Comparison of ENCODE assay signal across 13 cellular contexts in genomic region chr17:74336307-74336706, GRCh38. TPM values are rescaled to one million over a fixed set of nuclear protein-coding genes. Genes with fewer than 3 reads are reported as not detected.
DNase-seq lines count a peak whose midpoint lies in the region; ATAC-seq and TF ChIP-seq lines count a peak whose summit lies in the region.
"Had no signal": no experiment of that assay in that cellular context is flagged by ENCODE, and none has a peak within 500 bp of the region (broad histone marks: within the 10 kb centered on the region; RNA-seq: fewer than 3 reads in every experiment).

No MANE protein-coding gene starts in this region.

- H3K4me1 Mint-ChIP-seq in CD4-positive, CD25-positive, alpha-beta regulatory T cell: no peaks in the 10 kb centered on the region
- no peaks in the 10 kb centered on the region for H3K4me1 Mint-ChIP-seq in T-helper 17 cell

- no peak for TF ChIP-seq CTCF in osteoblast (IDR thresholded peaks at IDR 0.05; ENCODE audit: extremely low read depth, low read depth, low read length)

- H2AFZ ChIP-seq in osteoblast (ENCODE audit: low read length): no peak overlapping the region

- peaks cover 13% of the 10 kb centered on the region for H3K27me3 Mint-ChIP-seq in CD4-positive, CD25-positive, alpha-beta regulatory T cell
- no peaks in the 10 kb centered on the region for H3K27me3 Mint-ChIP-seq in T-helper 17 cell

- no peaks in the 10 kb centered on the region for H3K9me3 Mint-ChIP-seq in CD4-positive, CD25-positive, alpha-beta regulatory T cell

- H3K79me2 ChIP-seq in osteoblast (ENCODE audit: insufficient read depth, low read length): no peaks in the 10 kb centered on the region

- H3K27ac ChIP-seq in CD4-positive, CD25-positive, alpha-beta regulatory T cell (ENCODE audit: insufficient read depth, low read length, poor library complexity, severe bottlenecking): no peak overlapping the region
- H3K27ac ChIP-seq in cingulate gyrus (ENCODE audit: low read depth, low read length): peak overlapping the region; percentile 95
- H3K27ac ChIP-seq in substantia nigra (ENCODE audit: low read depth, low read length, poor library complexity, severe bottlenecking): peak overlapping the region; percentile 97
- no peak overlapping the region for H3K27ac ChIP-seq in osteoblast (ENCODE audit: low read depth, low read length)
- H3K27ac ChIP-seq: BLaER1 had no signal

- H3K36me3 ChIP-seq in CD4-positive, CD25-positive, alpha-beta regulatory T cell (ENCODE audit: control insufficient read depth, insufficient read depth, low read length): no peaks in the 10 kb centered on the region
- no peaks in the 10 kb centered on the region for H3K36me3 ChIP-seq in osteoblast (ENCODE audit: insufficient read depth, low read length)
- H3K36me3 ChIP-seq: BLaER1 had no signal

- H4K20me1 ChIP-seq in osteoblast (ENCODE audit: insufficient read depth, low read length): no peaks in the 10 kb centered on the region
- H4K20me1 ChIP-seq: BLaER1 had no signal

- H3K27me3 ChIP-seq in CD4-positive, CD25-positive, alpha-beta regulatory T cell (ENCODE audit: control insufficient read depth, insufficient read depth, low read length): no peaks in the 10 kb centered on the region
- peaks cover 9% of the 10 kb centered on the region for H3K27me3 ChIP-seq in osteoblast (ENCODE audit: insufficient read depth, low read length)
- H3K27me3 ChIP-seq: BLaER1 had no signal

- peak overlapping the region in 2 of 3 donors; percentile 51 to 60 for H3K27ac Mint-ChIP-seq in CD4-positive, CD25-positive, alpha-beta regulatory T cell
- H3K27ac Mint-ChIP-seq in T-helper 17 cell: peak overlapping the region; percentile 39

- H3K9me3 ChIP-seq in CD4-positive, CD25-positive, alpha-beta regulatory T cell (ENCODE audit: control insufficient read depth in 2 of 2, low read length in 2 of 2): no peaks in the 10 kb centered on the region
- no peaks in the 10 kb centered on the region for H3K9me3 ChIP-seq in T-helper 17 cell (ENCODE audit: control insufficient read depth, low read length, poor library complexity, severe bottlenecking)
- no peaks in the 10 kb centered on the region for H3K9me3 ChIP-seq in osteoblast (ENCODE audit: low read depth, low read length)
- H3K9me3 ChIP-seq: BLaER1 had no signal

- no peak overlapping the region for H3K4me3 ChIP-seq in CD4-positive, CD25-positive, alpha-beta regulatory T cell (ENCODE audit: low read depth, low read length)
- H3K4me3 ChIP-seq in osteoblast (ENCODE audit: insufficient read depth, low read length): no peak overlapping the region
- H3K4me3 ChIP-seq: BLaER1 had no signal

- H3K4me2 ChIP-seq in osteoblast (ENCODE audit: insufficient read depth, low read length): no peak overlapping the region
- H3K4me2 ChIP-seq: BLaER1 had no signal

- no peaks in the 10 kb centered on the region for H3K36me3 Mint-ChIP-seq in CD4-positive, CD25-positive, alpha-beta regulatory T cell
- H3K36me3 Mint-ChIP-seq in T-helper 17 cell (ENCODE audit: low read depth): no peaks in the 10 kb centered on the region

- no peaks in the 10 kb centered on the region for H3K4me1 ChIP-seq in CD4-positive, CD25-positive, alpha-beta regulatory T cell (ENCODE audit: control insufficient read depth, insufficient read depth, low read length, poor library complexity, severe bottlenecking)
- no peaks in the 10 kb centered on the region for H3K4me1 ChIP-seq in osteoblast (ENCODE audit: insufficient read depth, low read length)

- ATAC-seq in CD4-positive, CD25-positive, alpha-beta regulatory T cell (ENCODE audit: low read depth in 2 of 2): no peak
- no peak for ATAC-seq in T-helper 17 cell
- ATAC-seq: HCT116 had no signal

- no peak overlapping the region for H3K4me3 Mint-ChIP-seq in CD4-positive, CD25-positive, alpha-beta regulatory T cell
- H3K4me3 Mint-ChIP-seq in T-helper 17 cell: no peak overlapping the region

- DNase-seq in CD4-positive, CD25-positive, alpha-beta regulatory T cell: no peak
- no peak for DNase-seq in T-helper 17 cell
- no peak for DNase-seq in substantia nigra (lab: John Stamatoyannopoulos, UW)
- DNase-seq in osteoblast (ENCODE audit: insufficient read length, low spot score, missing footprints): no peak
- no peak for DNase-seq in activated CD4-positive, alpha-beta T cell treated with anti-CD3 and anti-CD28 coated beads for 4 hours
- no peak for DNase-seq in NCI-H1694 treated with DMSO at 0.1 percent for 48 hours (lab: John Stamatoyannopoulos, UW)
- DNase-seq: 8988T, AML-193, DMS53, GF-D8 had no signal

RNA-seq across cellular contexts. Expression of gene KIF19, which starts 10.3 kb away (rescaled TPM):
- 1.8 TPM for total RNA-seq in CD4-positive, CD25-positive, alpha-beta regulatory T cell
- polyA plus RNA-seq in CD4-positive, CD25-positive, alpha-beta regulatory T cell: 1 to 10 TPM; 1.2 to 1.7 (median 1.3) TPM
- total RNA-seq in T-helper 17 cell: 1 to 10 TPM; 2.3 to 2.8 TPM
- total RNA-seq in osteoblast: not detected in 2 replicates

RNA-seq across cellular contexts. Expression of gene BTBD17, which starts 25.4 kb away (rescaled TPM):
- not detected for total RNA-seq in CD4-positive, CD25-positive, alpha-beta regulatory T cell
- under 1 TPM in 1 of 4 donors, not detected in 3; 0.09 TPM for polyA plus RNA-seq in CD4-positive, CD25-positive, alpha-beta regulatory T cell
- total RNA-seq in T-helper 17 cell: not detected
- not detected in 2 replicates for total RNA-seq in osteoblast

RNA-seq across cellular contexts. Expression of gene GPR142, which starts 31.0 kb away (rescaled TPM):
- total RNA-seq in CD4-positive, CD25-positive, alpha-beta regulatory T cell: not detected
- not detected for polyA plus RNA-seq in CD4-positive, CD25-positive, alpha-beta regulatory T cell
- total RNA-seq in T-helper 17 cell (not detected), osteoblast (not detected in 2 replicates)

Comparison
In these comparisons a context has a peak if more than half of its experiments do, and no peak if none do; other contexts are left out.
1. H3K27ac ChIP-seq: peak in cingulate gyrus (single experiment) and substantia nigra (single experiment); none in CD4-positive, CD25-positive, alpha-beta regulatory T cell (single experiment) and osteoblast (single experiment).